ENCODE assay signal across 29 cellular contexts in the genomic region with DNA sequence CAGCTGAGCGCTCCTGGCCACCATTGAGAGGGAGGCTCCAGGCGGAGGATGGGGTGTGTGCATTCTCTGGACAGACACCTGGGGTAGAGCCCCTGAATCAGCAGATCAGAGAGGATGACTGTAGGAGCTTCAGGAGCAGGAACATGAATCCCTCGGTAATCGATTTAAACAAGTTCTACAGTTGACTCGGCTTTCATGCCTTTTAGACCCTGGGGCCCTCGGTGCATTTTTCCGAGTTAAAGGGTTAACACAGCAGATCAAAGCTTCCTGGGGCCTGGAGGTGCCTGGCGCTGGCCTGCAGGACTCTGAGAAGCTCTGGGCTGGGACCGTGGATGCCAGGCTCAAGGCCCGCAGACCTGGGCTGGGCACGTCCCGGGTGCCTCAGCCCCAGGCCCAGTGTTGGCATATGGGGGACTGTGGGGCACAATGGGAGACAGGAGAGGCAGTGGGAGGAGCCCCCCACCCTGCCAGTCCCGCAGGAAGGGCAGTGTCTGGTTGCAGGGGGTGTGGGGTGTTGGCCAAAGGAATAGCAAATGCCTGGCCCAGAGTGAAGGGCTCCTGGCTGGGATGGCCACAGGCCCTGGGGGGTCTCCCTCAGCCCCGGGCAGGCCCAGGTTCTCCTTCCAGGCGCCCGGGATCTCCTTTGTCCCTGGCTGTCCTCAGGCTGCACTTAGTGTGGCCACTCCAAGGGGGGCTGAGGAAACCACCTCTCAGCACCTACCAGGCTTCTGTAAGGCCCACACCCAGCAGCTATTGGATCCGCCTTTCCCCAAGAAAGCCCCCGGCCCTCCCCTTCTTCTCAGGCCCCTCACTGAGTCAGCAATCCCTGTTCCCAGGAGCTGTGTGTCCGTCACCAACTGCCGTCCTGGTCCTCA. TPM values are rescaled to one million over a fixed set of nuclear protein-coding genes. Genes with fewer than 3 reads are reported as not detected.
DNase-seq lines count a peak whose midpoint lies in the region; ATAC-seq and TF ChIP-seq lines count a peak whose summit lies in the region.
"Had no signal": no experiment of that assay in that cellular context is flagged by ENCODE, and none has a peak within 500 bp of the region (broad histone marks: within the 10 kb centered on the region; RNA-seq: fewer than 3 reads in every experiment).

No MANE protein-coding gene starts in this region.

- peak overlapping the region; percentile 48 for H2BK5ac ChIP-seq in neuronal stem cell (ENCODE audit: low read length)

- no peak overlapping the region for H2BK120ac ChIP-seq in neuronal stem cell (ENCODE audit: low read depth, low read length)

- no peak for TF ChIP-seq POLR2A in HCT116 (IDR thresholded peaks at IDR 0.05; ENCODE audit: borderline replicate concordance, extremely low read depth, insufficient read depth, insufficient read length)

- no peaks in the 10 kb centered on the region for H3K79me1 ChIP-seq in neuronal stem cell (ENCODE audit: low read depth, low read length)

- peak overlapping the region; percentile 80 for H3K23ac ChIP-seq in neuronal stem cell (ENCODE audit: low read depth, low read length, poor library complexity)

- H3K9me3 Mint-ChIP-seq in activated T-cell treated with anti-CD3 and anti-CD28 coated beads, Interleukin-2, amount 50 U/mL, for 24 hours, result no peaks in the 10 kb centered on the region
- no peaks in the 10 kb centered on the region for H3K9me3 Mint-ChIP-seq in activated CD8-positive, alpha-beta T cell treated with anti-CD3 and anti-CD28 coated beads for 36 hours
- H3K9me3 Mint-ChIP-seq: CD4-positive, CD25-positive, alpha-beta regulatory T cell; immature natural killer cell had no signal

- H3K27ac ChIP-seq in HCT116 (ENCODE audit: low read depth, low read length) (no peak overlapping the region), coronary artery (peak overlapping the region; percentile 78 to 99), neuronal stem cell (replicated peaks; ENCODE audit: low read length) (peak overlapping the region; percentile 20)
- H3K27ac ChIP-seq: 22Rv1, epithelial cell of prostate, Peyer's patch, psoas muscle had no signal

- peak overlapping the region; percentile 94 for H3K18ac ChIP-seq in neuronal stem cell (ENCODE audit: low read length)

- H3K4me2 ChIP-seq in HCT116 (ENCODE audit: low read length), result no peak overlapping the region
- no peak overlapping the region for H3K4me2 ChIP-seq in neuronal stem cell (ENCODE audit: insufficient read depth, low read length, poor library complexity, severe bottlenecking)

- no CpG with 5 or more reads among the region's 20 CpGs for WGBS in neuronal stem cell (ENCODE audit: extremely low coverage in 2 of 2, insufficient read length in 2 of 2, insufficient replicate concordance in 1 of 2), 2 donors

- peak overlapping the region; percentile 82 for H4K8ac ChIP-seq in neuronal stem cell (ENCODE audit: low read depth, low read length)

- no peaks in the 10 kb centered on the region for H3K4me1 Mint-ChIP-seq in activated T-cell treated with anti-CD3 and anti-CD28 coated beads, Interleukin-2, amount 50 U/mL, for 24 hours (ENCODE audit: low read depth)
- H3K4me1 Mint-ChIP-seq in activated CD8-positive, alpha-beta T cell treated with anti-CD3 and anti-CD28 coated beads for 36 hours (ENCODE audit: low read depth), result no peaks in the 10 kb centered on the region
- H3K4me1 Mint-ChIP-seq: CD4-positive, CD25-positive, alpha-beta regulatory T cell had no signal

- H3K9me3 ChIP-seq in HCT116 (ENCODE audit: control insufficient read depth in 1 of 2, insufficient read depth in 1 of 2, low read depth in 1 of 2, low read length in 2 of 2) (no peaks in the 10 kb centered on the region), neuronal stem cell (replicated peaks in 1 of 2; ENCODE audit: control insufficient read depth in 2 of 2, insufficient read depth in 1 of 2, low read depth in 1 of 2, low read length in 2 of 2) (no peaks in the 10 kb centered on the region)
- H3K9me3 ChIP-seq: Peyer's patch, psoas muscle had no signal

- peak overlapping the region; percentile 98 for H3K14ac ChIP-seq in neuronal stem cell (ENCODE audit: low read length)

- TF ChIP-seq CTCF in HCT116 (IDR thresholded peaks at IDR 0.05 in 2 of 3, conservative IDR thresholded peaks at IDR 0.05 in 1 of 3; ENCODE audit: borderline replicate concordance in 1 of 3, insufficient read depth in 1 of 3, low read depth in 2 of 3, low read length in 2 of 3), result no peak
- no peak for TF ChIP-seq CTCF in coronary artery (IDR thresholded peaks at IDR 0.05)
- no peak for TF ChIP-seq CTCF in activated CD8-positive, alpha-beta T cell treated with anti-CD3 and anti-CD28 coated beads for 36 hours (IDR thresholded peaks at IDR 0.05)

- RAD21 ChIA-PET in HCT116 (lab: Charles Lee; ENCODE audit: low non-redundant PET in 1 of 2, low total read pairs in 2 of 2, uncharacterized antibody in 2 of 2, unreplicated experiment in 2 of 2), result no interaction called here

- no peak overlapping the region for H2BK12ac ChIP-seq in neuronal stem cell (ENCODE audit: low read length)

- no peaks in the 10 kb centered on the region for H3K27me3 ChIP-seq in HCT116 (ENCODE audit: insufficient read depth, low read length)
- H3K27me3 ChIP-seq in neuronal stem cell (ENCODE audit: control insufficient read depth in 3 of 3, insufficient read depth in 3 of 3, low read depth in 1 of 3, low read length in 3 of 3), result no peaks in the 10 kb centered on the region
- H3K27me3 ChIP-seq: Peyer's patch had no signal

- no peaks in the 10 kb centered on the region for H3K9me2 ChIP-seq in HCT116 (ENCODE audit: insufficient read depth)

- H4K20me1 ChIP-seq in HCT116 (ENCODE audit: insufficient read depth), result no peaks in the 10 kb centered on the region

- peaks cover 0 to 6% of the 10 kb centered on the region in 2 experiments; a peak in 1 of 4 replicates for H3K4me1 ChIP-seq in HCT116 (ENCODE audit: control insufficient read depth in 1 of 2, insufficient read depth in 2 of 2, low read length in 2 of 2)
- peaks cover 5 to 13% of the 10 kb centered on the region in 2 donors for H3K4me1 ChIP-seq in neuronal stem cell (ENCODE audit: control insufficient read depth in 2 of 2, insufficient read depth in 1 of 2, low read depth in 1 of 2, low read length in 2 of 2)
- H3K4me1 ChIP-seq: Peyer's patch, psoas muscle had no signal

- peak overlapping the region; percentile 81 for H2AK5ac ChIP-seq in neuronal stem cell (ENCODE audit: low read depth, low read length)

- no peak for DNase-seq in activated T-cell treated with anti-CD3 and anti-CD28 coated beads, Interleukin-2, amount 50 U/mL, for 24 hours
- no peak for DNase-seq in activated T-cell treated with anti-CD3 and anti-CD28 coated beads, Interleukin-2, amount 50 U/mL, for 1 hour
- DNase-seq in HCT116 (ENCODE audit: low read depth, low spot score) (no peak), coronary artery (ENCODE audit: low spot score) (no peak), neuronal stem cell (ENCODE audit: low spot score) (no peak), T1000 (lab: John Stamatoyannopoulos, UW) (no peak)
- no peak for DNase-seq in activated CD8-positive, alpha-beta T cell treated with anti-CD3 and anti-CD28 coated beads for 36 hours
- DNase-seq: activated CD4-positive, alpha-beta T cell treated with anti-CD3 and anti-CD28 coated beads for 48 hours; activated CD8-positive, alpha-beta memory T cell treated with anti-CD3 and anti-CD28 coated beads for 24 hours; activated effector memory CD4-positive, alpha-beta T cell treated with anti-CD3 and anti-CD28 coated beads, Interleukin-2, amount 50 U/mL, for 16 hours; activated T-cell treated with anti-CD3 and anti-CD28 coated beads for 4 hours; aorta; CD4-positive, CD25-positive, alpha-beta regulatory T cell; effector CD8-positive, alpha-beta T cell; hypothalamus; immature natural killer cell; NCI-H1436; NCI-H2081 treated with DMSO at 0.1 percent for 48 hours; NCI-H226; NCI-H69; Peyer's patch; stimulated activated CD4-positive, alpha-beta T cell treated with anti-CD3 and anti-CD28 coated beads, Interleukin-15, amount 100 ng/mL, for 24 hours; stimulated activated CD4-positive, alpha-beta T cell treated with anti-CD3 and anti-CD28 coated beads, Interleukin-4, amount 100 ng/mL, for 4 hours; T-helper 9 cell had no signal

- ATAC-seq in HCT116 (peak; percentile 13; the same call in 1 of the 2 replicates), HG03521 (IDR thresholded peaks at IDR 0.05; ENCODE audit: unreplicated experiment) (no peak)
- no peak for ATAC-seq in activated CD8-positive, alpha-beta T cell treated with anti-CD3 and anti-CD28 coated beads for 36 hours
- ATAC-seq: psoas muscle had no signal

- no peak overlapping the region for H2AFZ ChIP-seq in HCT116 (ENCODE audit: low read depth, low read length, poor library complexity, severe bottlenecking)
- no peak overlapping the region for H2AFZ ChIP-seq in neuronal stem cell (ENCODE audit: low read length)

- peaks cover 35% of the 10 kb centered on the region for H3K36me3 Mint-ChIP-seq in activated T-cell treated with anti-CD3 and anti-CD28 coated beads, Interleukin-2, amount 50 U/mL, for 24 hours (ENCODE audit: low read depth)
- H3K36me3 Mint-ChIP-seq in activated CD8-positive, alpha-beta T cell treated with anti-CD3 and anti-CD28 coated beads for 36 hours (ENCODE audit: low read depth), result peaks cover 9% of the 10 kb centered on the region
- H3K36me3 Mint-ChIP-seq: activated naive CD8-positive, alpha-beta T cell; CD4-positive, CD25-positive, alpha-beta regulatory T cell; immature natural killer cell had no signal

- no peak overlapping the region for H3K4me3 Mint-ChIP-seq in activated T-cell treated with anti-CD3 and anti-CD28 coated beads, Interleukin-2, amount 50 U/mL, for 24 hours
- H3K4me3 Mint-ChIP-seq in activated CD8-positive, alpha-beta T cell treated with anti-CD3 and anti-CD28 coated beads for 36 hours, result no peak overlapping the region
- H3K4me3 Mint-ChIP-seq: activated naive CD8-positive, alpha-beta T cell; CD4-positive, CD25-positive, alpha-beta regulatory T cell; immature natural killer cell had no signal

- H2BK15ac ChIP-seq in neuronal stem cell (ENCODE audit: low read length), result peak overlapping the region; percentile 17

- intact Hi-C loops in HCT116 (cut with micrococcal nuclease), result no loop called here
- intact Hi-C loops in activated CD8-positive, alpha-beta T cell treated with anti-CD3 and anti-CD28 coated beads for 36 hours (cut with micrococcal nuclease), result no loop called here

- POLR2A ChIA-PET in HCT116 (lab: Charles Lee), result no interaction called here
- POLR2A ChIA-PET in activated CD8-positive, alpha-beta T cell treated with anti-CD3 and anti-CD28 coated beads for 36 hours (lab: Charles Lee), result no interaction called here

- no peak overlapping the region for H3K4ac ChIP-seq in neuronal stem cell (ENCODE audit: low read length)

- H3K36me3 ChIP-seq in HCT116 (ENCODE audit: control insufficient read depth in 1 of 2, insufficient read depth in 2 of 2, low read length in 2 of 2) (no peaks in the 10 kb centered on the region; a peak in 1 of 4 replicates), neuronal stem cell (replicated peaks in 1 of 2; ENCODE audit: control insufficient read depth in 2 of 2, insufficient read depth in 2 of 2, low read length in 2 of 2) (peaks cover 3 to 20% of the 10 kb centered on the region in 2 donors)

- H3K79me2 ChIP-seq in HCT116 (ENCODE audit: insufficient read depth, low read length), result no peaks in the 10 kb centered on the region; the same call in 1 of the 2 replicates

- CTCF ChIA-PET in HCT116 (lab: Charles Lee), result no interaction called here
- CTCF ChIA-PET in activated CD8-positive, alpha-beta T cell treated with anti-CD3 and anti-CD28 coated beads for 36 hours (lab: Charles Lee), result no interaction called here

- H3K27me3 Mint-ChIP-seq in activated T-cell treated with anti-CD3 and anti-CD28 coated beads, Interleukin-2, amount 50 U/mL, for 24 hours, result no peaks in the 10 kb centered on the region
- no peaks in the 10 kb centered on the region for H3K27me3 Mint-ChIP-seq in activated CD8-positive, alpha-beta T cell treated with anti-CD3 and anti-CD28 coated beads for 36 hours
- H3K27me3 Mint-ChIP-seq: activated naive CD8-positive, alpha-beta T cell; CD4-positive, CD25-positive, alpha-beta regulatory T cell had no signal

- no peak overlapping the region for H4K91ac ChIP-seq in neuronal stem cell (ENCODE audit: low read depth, low read length, poor library complexity)

- no peak for TF ChIP-seq RAD21 in HCT116 (IDR thresholded peaks at IDR 0.05; ENCODE audit: low read depth)

- no peak overlapping the region for H3K9ac ChIP-seq in HCT116 (ENCODE audit: low read length)
- no peak overlapping the region for H3K9ac ChIP-seq in neuronal stem cell (ENCODE audit: low read depth, low read length, poor library complexity)

- BruUV-seq in HCT116 (replicated peaks; lab: Mats Ljungman, UMichigan), result no TSS peak

- H3K27ac Mint-ChIP-seq in activated T-cell treated with anti-CD3 and anti-CD28 coated beads, Interleukin-2, amount 50 U/mL, for 24 hours, result peak overlapping the region; percentile 3
- H3K27ac Mint-ChIP-seq in activated CD8-positive, alpha-beta T cell treated with anti-CD3 and anti-CD28 coated beads for 36 hours, result no peak overlapping the region
- H3K27ac Mint-ChIP-seq: activated naive CD8-positive, alpha-beta T cell; immature natural killer cell had no signal

- H3K4me3 ChIP-seq in HCT116 (replicated peaks in 1 of 2; ENCODE audit: low read depth in 1 of 2, low read length in 2 of 2) (no peak overlapping the region), coronary artery (no peak overlapping the region), neuronal stem cell (ENCODE audit: low read length in 2 of 2) (peak overlapping the region in 1 of 2 donors; percentile 32)
- H3K4me3 ChIP-seq: Peyer's patch, psoas muscle had no signal

RNA-seq across cellular contexts. Expression of a gene that starts 40.1 kb away (rescaled TPM):
- total RNA-seq in HCT116 (2021; ENCODE audit: unreplicated experiment), result 61.9 TPM
- 45.6 and 46.8 TPM in 2 replicates for polyA plus RNA-seq in HCT116 (2012)
- polyA plus RNA-seq in neuronal stem cell (2013, experiment 1 of 2), result 17.0 TPM
- polyA plus RNA-seq in neuronal stem cell (2013, experiment 2 of 2), result 16.6 TPM
- 10 to 100 TPM; 76.0 to 76.5 TPM for total RNA-seq in activated CD8-positive, alpha-beta T cell treated with anti-CD3 and anti-CD28 coated beads for 36 hours

RNA-seq across cellular contexts. Expression of a gene that starts 59.2 kb away (rescaled TPM):
- total RNA-seq in HCT116 (2021; ENCODE audit: unreplicated experiment), result 1.5 TPM
- polyA plus RNA-seq in HCT116 (2012), result 0.10 and 0.17 TPM in 2 replicates
- polyA plus RNA-seq in neuronal stem cell (2013, experiment 1 of 2), result 0.06 TPM
- 0.12 TPM for polyA plus RNA-seq in neuronal stem cell (2013, experiment 2 of 2)
- 100 to 1,000 TPM; 340 to 343 TPM for total RNA-seq in activated CD8-positive, alpha-beta T cell treated with anti-CD3 and anti-CD28 coated beads for 36 hours

Comparison
In these comparisons a context has a peak if more than half of its experiments do, and no peak if none do; other contexts are left out.
1. RNA of a gene that starts 59.2 kb away (total RNA-seq): 340 to 343 TPM in activated CD8-positive, alpha-beta T cell treated with anti-CD3 and anti-CD28 coated beads for 36 hours; 1.5 TPM in HCT116 (single experiment); every median in the first group is over 100 times any median in the second.